In genomic region chr15:40630313-40630712, GRCh38 we compare ENCODE assay signal across 21 cellular contexts. TPM values are rescaled to one million over a fixed set of nuclear protein-coding genes. Genes with fewer than 3 reads are reported as not detected.
DNase-seq lines count a peak whose midpoint lies in the region; ATAC-seq and TF ChIP-seq lines count a peak whose summit lies in the region.
"Had no signal": no experiment of that assay in that cellular context is flagged by ENCODE, and none has a peak within 500 bp of the region (broad histone marks: within the 10 kb centered on the region; RNA-seq: fewer than 3 reads in every experiment).

No MANE protein-coding gene starts in this region.

- H3K18ac ChIP-seq in neuronal stem cell (ENCODE audit: low read length): no peak overlapping the region

- DNase-seq in A673 (ENCODE audit: low spot score): peak; percentile 48
- peak; percentile 22 for DNase-seq in astrocyte of the cerebellum (ENCODE audit: low read depth)
- DNase-seq in choroid plexus epithelial cell (ENCODE audit: low read depth): peak; percentile 77
- DNase-seq in neuronal stem cell (ENCODE audit: low spot score): no peak
- no peak for DNase-seq in PC-3
- DNase-seq: ACHN; AML-193; BE2C; CD4-positive, alpha-beta T cell; CD8-positive, alpha-beta memory T cell; DMS53; DMS79 treated with DMSO at 0.1 percent for 48 hours; GF-D8; GM23248; H7; HCEC 1CT had no signal

- in situ Hi-C loops in astrocyte of the cerebellum (cut with HindIII; ENCODE audit: low sequenced_read_pairs): no loop called here

- H3K14ac ChIP-seq in neuronal stem cell (ENCODE audit: low read length): no peak overlapping the region

- no peaks in the 10 kb centered on the region for H3K79me2 ChIP-seq in PC-3 (ENCODE audit: low read length)

- whole genome bisulfite sequencing in neuronal stem cell (ENCODE audit: extremely low coverage in 2 of 2, insufficient read length in 2 of 2, insufficient replicate concordance in 1 of 2), 2 donors: no CpG with 5 or more reads among the region's 2 CpGs

- H2BK120ac ChIP-seq in neuronal stem cell (ENCODE audit: low read depth, low read length): no peak overlapping the region

- H3K4me1 ChIP-seq in A673 (ENCODE audit: insufficient read depth, low read length, poor library complexity, severe bottlenecking) (no peaks in the 10 kb centered on the region), neuronal stem cell (ENCODE audit: control insufficient read depth in 2 of 2, insufficient read depth in 1 of 2, low read depth in 1 of 2, low read length in 2 of 2) (no peaks in the 10 kb centered on the region), PC-3 (ENCODE audit: insufficient read depth, low read length) (peaks cover 5% of the 10 kb centered on the region; the same call in 1 of the 2 replicates)
- H3K4me1 ChIP-seq: BE2C; BLaER1 treated with 17β-estradiol and CSF1 and Interleukin-3, amounts not matched to agents 10 nM and 100 nM had no signal

- no peak overlapping the region for H2BK12ac ChIP-seq in neuronal stem cell (ENCODE audit: low read length)

- H3K27ac ChIP-seq in A673 (ENCODE audit: low read depth, low read length, poor library complexity, severe bottlenecking): no peak overlapping the region
- H3K27ac ChIP-seq in neuronal stem cell (replicated peaks; ENCODE audit: low read length): no peak overlapping the region
- no peak overlapping the region for H3K27ac ChIP-seq in PC-3 (ENCODE audit: low read length)
- H3K27ac ChIP-seq: 22Rv1; BLaER1 treated with 17β-estradiol and CSF1 and Interleukin-3, amounts not matched to agents 10 nM and 100 nM; GM23248 had no signal

- H4K91ac ChIP-seq in neuronal stem cell (ENCODE audit: low read depth, low read length, poor library complexity): no peak overlapping the region

- H2AK5ac ChIP-seq in neuronal stem cell (ENCODE audit: low read depth, low read length): no peak overlapping the region

- POLR2A ChIA-PET in A673 (lab: Charles Lee; ENCODE audit: low non-redundant PET) (no interaction called here), PC-3 (lab: Charles Lee; ENCODE audit: unreplicated experiment) (no interaction called here)

- H3K9ac ChIP-seq in neuronal stem cell (ENCODE audit: low read depth, low read length, poor library complexity) (peak overlapping the region; percentile 44), PC-3 (ENCODE audit: low read length) (no peak overlapping the region)
- H3K9ac ChIP-seq: BLaER1 treated with 17β-estradiol and CSF1 and Interleukin-3, amounts not matched to agents 10 nM and 100 nM; GM23248 had no signal

- intact Hi-C loops in A673 (cut with micrococcal nuclease; ENCODE audit: unreplicated experiment) (no loop called here), PC-3 (cut with micrococcal nuclease) (no loop called here)

- H4K20me1 ChIP-seq in PC-3 (ENCODE audit: low read length): no peaks in the 10 kb centered on the region
- H4K20me1 ChIP-seq: BLaER1 treated with 17β-estradiol and CSF1 and Interleukin-3, amounts not matched to agents 10 nM and 100 nM had no signal

- peaks cover 6% of the 10 kb centered on the region for H3F3A ChIP-seq in PC-3 (ENCODE audit: low read length, unreplicated experiment)

- H3K9me2 ChIP-seq in PC-3 (replicated peaks; ENCODE audit: low read length): no peaks in the 10 kb centered on the region

- H2AFZ ChIP-seq in neuronal stem cell (ENCODE audit: low read length): no peak overlapping the region
- no peak overlapping the region for H2AFZ ChIP-seq in PC-3 (ENCODE audit: low read length)
- H2AFZ ChIP-seq: GM23248 had no signal

- TF ChIP-seq CTCF in A673 (conservative IDR thresholded peaks at IDR 0.05; ENCODE audit: low read depth, low read length): no peak
- TF ChIP-seq CTCF in astrocyte of the cerebellum (IDR thresholded peaks at IDR 0.05; ENCODE audit: low read depth, low read length, missing control alignments): no peak
- TF ChIP-seq CTCF in choroid plexus epithelial cell (conservative IDR thresholded peaks at IDR 0.05; ENCODE audit: low read depth, low read length): no peak
- TF ChIP-seq CTCF in PC-3 (conservative IDR thresholded peaks at IDR 0.05; ENCODE audit: low read depth, low read length): no peak

- H3K23ac ChIP-seq in neuronal stem cell (ENCODE audit: low read depth, low read length, poor library complexity): no peak overlapping the region

- H3K9me3 ChIP-seq in A673 (ENCODE audit: low read depth, low read length, poor library complexity, severe bottlenecking): no peaks in the 10 kb centered on the region
- H3K9me3 ChIP-seq in neuronal stem cell (replicated peaks in 1 of 2; ENCODE audit: control insufficient read depth in 2 of 2, insufficient read depth in 1 of 2, low read depth in 1 of 2, low read length in 2 of 2): no peaks in the 10 kb centered on the region
- no peaks in the 10 kb centered on the region for H3K9me3 ChIP-seq in PC-3 (ENCODE audit: low read length)
- H3K9me3 ChIP-seq: BE2C; BLaER1 treated with 17β-estradiol and CSF1 and Interleukin-3, amounts not matched to agents 10 nM and 100 nM had no signal

- no peak overlapping the region for H4K8ac ChIP-seq in neuronal stem cell (ENCODE audit: low read depth, low read length)

- H3K4me3 ChIP-seq in A673 (ENCODE audit: low read depth, low read length, poor library complexity, severe bottlenecking) (no peak overlapping the region), astrocyte of the cerebellum (ENCODE audit: low read depth, low read length) (no peak overlapping the region), choroid plexus epithelial cell (ENCODE audit: low read depth, low read length) (no peak overlapping the region), neuronal stem cell (ENCODE audit: low read length in 2 of 2) (peak overlapping the region in 1 of 2 donors; percentile 55), PC-3 (ENCODE audit: low read length) (no peak overlapping the region)
- H3K4me3 ChIP-seq: BLaER1 treated with 17β-estradiol and CSF1 and Interleukin-3, amounts not matched to agents 10 nM and 100 nM; GM23248 had no signal

- no peak overlapping the region for H2BK5ac ChIP-seq in neuronal stem cell (ENCODE audit: low read length)

- BruUV-seq in A673 (replicated peaks; lab: Mats Ljungman, UMichigan) (no TSS peak), PC-3 (replicated peaks; lab: Mats Ljungman, UMichigan) (no TSS peak)

- no peaks in the 10 kb centered on the region for H3K27me3 ChIP-seq in A673 (replicated peaks; ENCODE audit: insufficient read depth, low read depth, low read length, poor library complexity)
- H3K27me3 ChIP-seq in neuronal stem cell (ENCODE audit: control insufficient read depth in 3 of 3, insufficient read depth in 3 of 3, low read depth in 1 of 3, low read length in 3 of 3): no peaks in the 10 kb centered on the region
- no peaks in the 10 kb centered on the region for H3K27me3 ChIP-seq in PC-3 (ENCODE audit: low read length)
- H3K27me3 ChIP-seq: BE2C; BLaER1 treated with 17β-estradiol and CSF1 and Interleukin-3, amounts not matched to agents 10 nM and 100 nM had no signal

- no peaks in the 10 kb centered on the region for H3K79me1 ChIP-seq in neuronal stem cell (ENCODE audit: low read depth, low read length)

- H2BK15ac ChIP-seq in neuronal stem cell (ENCODE audit: low read length): no peak overlapping the region

- ATAC-seq in GM21723 (IDR thresholded peaks at IDR 0.05; ENCODE audit: unreplicated experiment) (no peak), HG03378 (IDR thresholded peaks at IDR 0.05; ENCODE audit: unreplicated experiment) (no peak), GM19463 (IDR thresholded peaks at IDR 0.05; ENCODE audit: unreplicated experiment) (no peak), PC-3 (no peak)

- H3K4me2 ChIP-seq in neuronal stem cell (ENCODE audit: insufficient read depth, low read length, poor library complexity, severe bottlenecking) (no peak overlapping the region), PC-3 (ENCODE audit: low read length) (no peak overlapping the region)
- H3K4me2 ChIP-seq: BLaER1 treated with 17β-estradiol and CSF1 and Interleukin-3, amounts not matched to agents 10 nM and 100 nM had no signal

- CTCF ChIA-PET in A673 (lab: Charles Lee) (no interaction called here), PC-3 (lab: Charles Lee) (interaction anchor here (0.6 kb wide), 1 partner anchor 32 kb away, joined by 3 read pairs; no protein-coding TSS in a partner anchor)

- H3K36me3 ChIP-seq in A673 (ENCODE audit: insufficient read depth, low read length, poor library complexity, severe bottlenecking): peaks cover 36% of the 10 kb centered on the region
- H3K36me3 ChIP-seq in neuronal stem cell (replicated peaks in 1 of 2; ENCODE audit: control insufficient read depth in 2 of 2, insufficient read depth in 2 of 2, low read length in 2 of 2): peaks cover 5 to 74% of the 10 kb centered on the region in 2 donors
- H3K36me3 ChIP-seq in PC-3 (ENCODE audit: low read depth, low read length): peaks cover 13% of the 10 kb centered on the region

- no peak overlapping the region for H3K4ac ChIP-seq in neuronal stem cell (ENCODE audit: low read length)

RNA-seq across cellular contexts. Expression of gene KNL1, which starts 36.3 kb away (rescaled TPM):
- total RNA-seq in A673 (2021): 36.7 and 40.3 TPM in 2 replicates
- 19.7 TPM for polyA plus RNA-seq in neuronal stem cell (2013, experiment 1 of 2)
- polyA plus RNA-seq in neuronal stem cell (2013, experiment 2 of 2): 18.0 TPM
- total RNA-seq in PC-3 (2014; rRNA removed): 33.5 and 33.8 TPM in 2 replicates

Comparison
In these comparisons a context has a peak if more than half of its experiments do, and no peak if none do; other contexts are left out.
1. DNase-seq: peak in A673 (single experiment), astrocyte of the cerebellum (single experiment) and choroid plexus epithelial cell (single experiment); none in neuronal stem cell (single experiment) and PC-3 (single experiment).